ENCODE assay signal across 24 cellular contexts in the genomic region with DNA sequence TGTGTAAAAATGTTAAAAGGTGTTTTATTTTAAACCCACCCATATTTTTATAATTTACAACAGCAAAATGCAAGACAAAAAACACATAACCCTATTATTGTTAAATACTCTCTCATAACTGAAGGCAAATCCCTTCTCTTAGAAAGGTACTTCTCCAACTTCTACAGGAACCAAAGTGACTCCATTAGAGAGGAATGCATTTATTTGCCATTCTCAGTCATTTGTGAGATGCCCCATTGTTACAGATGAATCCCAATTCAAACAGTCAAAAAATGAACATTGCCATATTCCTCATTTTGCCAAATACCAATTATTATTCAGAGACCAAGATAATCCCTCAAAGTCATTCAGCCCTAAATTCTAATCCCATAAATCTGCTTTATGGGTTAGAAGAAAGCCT.
"Had no signal": no experiment of that assay in that cellular context is flagged by ENCODE, and none has a peak within 500 bp of the region (broad histone marks: within the 10 kb centered on the region; RNA-seq: fewer than 3 reads in every experiment).

No MANE protein-coding gene starts in this region.

- ATAC-seq: K562, Panc1, Right ventricle myocardium inferior, SK-N-SH treated with all-trans-retinoic acid at 6 μM for 48 hours had no signal

- H3K4me3 ChIP-seq: K562, SJCRH30 had no signal

- H3K9me3 Mint-ChIP-seq: IgD-negative memory B cell had no signal

- H3K4me3 Mint-ChIP-seq: IgD-negative memory B cell had no signal

- H3K9ac ChIP-seq: KMS-11 had no signal

- H3K27me3 ChIP-seq: SJCRH30 had no signal

- H3K36me3 Mint-ChIP-seq: IgD-negative memory B cell had no signal

- H3K27ac Mint-ChIP-seq: IgD-negative memory B cell had no signal

- H3K36me3 ChIP-seq: SJCRH30 had no signal

- H3K27ac ChIP-seq: HL-60, KMS-11, RWPE1, SJCRH30 had no signal

- DNase-seq: Kasumi-1, MM.1S, NCI-H1105, NCI-H1417, NCI-H1436 treated with DMSO at 0.1 percent for 48 hours, NCI-H1694, NCI-H187 treated with DMSO at 0.1 percent for 48 hours, NCI-H2029 treated with DMSO at 0.1 percent for 48 hours, NCI-H2227 treated with DMSO at 0.1 percent for 48 hours, NCI-H446, NCI-H510A, NCI-H524 treated with DMSO at 0.1 percent for 48 hours, NCI-H69, NCI-H774, SHP77 treated with DMSO at 0.1 percent for 48 hours, SJCRH30 had no signal

- H3K4me2 ChIP-seq: KMS-11 had no signal
